In the genomic region with DNA sequence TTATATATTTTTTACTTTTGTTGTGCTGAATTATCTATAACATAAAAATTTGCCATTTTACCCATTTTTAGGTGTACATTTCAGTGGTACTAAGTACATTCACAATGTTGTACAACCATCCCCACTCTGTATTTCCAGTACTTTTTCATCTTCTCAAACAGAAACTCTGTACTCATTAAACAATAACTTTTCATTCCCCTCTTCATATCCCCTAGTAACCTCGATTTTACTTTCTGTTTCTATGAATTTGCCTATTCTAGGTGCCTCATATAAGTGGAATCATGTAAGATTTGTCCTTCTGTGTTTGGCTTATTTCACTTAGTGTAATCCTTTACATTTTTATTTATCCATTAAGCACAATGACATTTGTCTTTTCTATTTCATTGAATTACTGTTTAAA, we compare ENCODE assay signal across 12 cellular contexts. TPM values are rescaled to one million over a fixed set of nuclear protein-coding genes. Genes with fewer than 3 reads are reported as not detected.
DNase-seq lines count a peak whose midpoint lies in the region; ATAC-seq lines count a peak whose summit lies in the region.
"Had no signal": no experiment of that assay in that cellular context is flagged by ENCODE, and none has a peak within 500 bp of the region (broad histone marks: within the 10 kb centered on the region; RNA-seq: fewer than 3 reads in every experiment).

No MANE protein-coding gene starts in this region.

- ATAC-seq in GM18861 (IDR thresholded peaks at IDR 0.05; ENCODE audit: unreplicated experiment) (peak; percentile 99), GM21423 (IDR thresholded peaks at IDR 0.05; ENCODE audit: unreplicated experiment) (peak; percentile 94), HG02973 (IDR thresholded peaks at IDR 0.05; ENCODE audit: unreplicated experiment) (peak; percentile 79), HG03558 (IDR thresholded peaks at IDR 0.05; ENCODE audit: extremely low read depth, unreplicated experiment) (peak; percentile 95), sciatic nerve (no peak)
- ATAC-seq in stimulated activated effector memory CD8-positive, alpha-beta T cell treated with anti-CD3 and anti-CD28 coated beads, Interleukin-12 subunit alpha, Interleukin-12 subunit beta, amount 100 ng/mL, for 72 hours: no peak

- intact Hi-C loops in sciatic nerve (cut with DNase I): no loop called here

- DNase-seq in SIG-M5 treated with dmso at 0.1 percent for 504 hours (lab: John Stamatoyannopoulos, UW; ENCODE audit: unreplicated experiment): no peak
- DNase-seq in stimulated activated effector memory CD8-positive, alpha-beta T cell treated with anti-CD3 and anti-CD28 coated beads, Interleukin-12 subunit alpha, Interleukin-12 subunit beta, amount 100 ng/mL, for 72 hours (ENCODE audit: low spot score in 2 of 2): no peak
- no peak for DNase-seq in NCI-H2227 (lab: John Stamatoyannopoulos, UW; ENCODE audit: unreplicated experiment)
- no peak for DNase-seq in sciatic nerve (ENCODE audit: low spot score)
- DNase-seq: activated T-cell treated with anti-CD3 and anti-CD28 coated beads for 4 hours, NCI-H187, NCI-H526 treated with DMSO at 0.1 percent for 48 hours, T-helper 2 cell had no signal

- H3K36me3 Mint-ChIP-seq in stimulated activated effector memory CD8-positive, alpha-beta T cell treated with anti-CD3 and anti-CD28 coated beads, Interleukin-12 subunit alpha, Interleukin-12 subunit beta, amount 100 ng/mL, for 72 hours: no peaks in the 10 kb centered on the region

- no peaks in the 10 kb centered on the region for H3K4me1 Mint-ChIP-seq in stimulated activated effector memory CD8-positive, alpha-beta T cell treated with anti-CD3 and anti-CD28 coated beads, Interleukin-12 subunit alpha, Interleukin-12 subunit beta, amount 100 ng/mL, for 72 hours

- H3K27ac Mint-ChIP-seq in stimulated activated effector memory CD8-positive, alpha-beta T cell treated with anti-CD3 and anti-CD28 coated beads, Interleukin-12 subunit alpha, Interleukin-12 subunit beta, amount 100 ng/mL, for 72 hours: no peak overlapping the region

- no peaks in the 10 kb centered on the region for H3K9me3 Mint-ChIP-seq in stimulated activated effector memory CD8-positive, alpha-beta T cell treated with anti-CD3 and anti-CD28 coated beads, Interleukin-12 subunit alpha, Interleukin-12 subunit beta, amount 100 ng/mL, for 72 hours

- H3K4me3 Mint-ChIP-seq in stimulated activated effector memory CD8-positive, alpha-beta T cell treated with anti-CD3 and anti-CD28 coated beads, Interleukin-12 subunit alpha, Interleukin-12 subunit beta, amount 100 ng/mL, for 72 hours: no peak overlapping the region

RNA-seq across cellular contexts. Expression of a gene that starts 51.3 kb away (rescaled TPM):
- 1.4 TPM for total RNA-seq in sciatic nerve

Comparison
In these comparisons a context has a peak if more than half of its experiments do, and no peak if none do; other contexts are left out.
1. ATAC-seq: peak in GM18861 (single experiment), GM21423 (single experiment), HG02973 (single experiment) and HG03558 (single experiment); none in stimulated activated effector memory CD8-positive, alpha-beta T cell treated with anti-CD3 and anti-CD28 coated beads, Interleukin-12 subunit alpha, Interleukin-12 subunit beta, amount 100 ng/mL, for 72 hours (single experiment) and sciatic nerve (single experiment).